ENCODE assay signal across 9 cellular contexts in genomic region chr9:106862115-106862945, GRCh38. TPM values are rescaled to one million over a fixed set of nuclear protein-coding genes. Genes with fewer than 3 reads are reported as not detected.
DNase-seq lines count a peak whose midpoint lies in the region; ATAC-seq, FAIRE-seq and TF ChIP-seq lines count a peak whose summit lies in the region.
"Had no signal": no experiment of that assay in that cellular context is flagged by ENCODE, and none has a peak within 500 bp of the region (broad histone marks: within the 10 kb centered on the region; RNA-seq: fewer than 3 reads in every experiment).

No MANE protein-coding gene starts in this region.

- no peaks in the 10 kb centered on the region for H3K36me3 Mint-ChIP-seq in CD8-positive, alpha-beta memory T cell

- POLR2A ChIA-PET in CD8-positive, alpha-beta memory T cell (lab: Charles Lee): no interaction called here

- peaks cover 37 to 67% of the 10 kb centered on the region in 2 donors for H3K27me3 Mint-ChIP-seq in CD8-positive, alpha-beta memory T cell

- peaks cover 10 to 37% (median 16%) of the 10 kb centered on the region in 5 donors for H3K9me3 Mint-ChIP-seq in CD8-positive, alpha-beta memory T cell

- no peak overlapping the region for H3K27ac Mint-ChIP-seq in CD8-positive, alpha-beta memory T cell

- no peak overlapping the region for H3K4me3 ChIP-seq in CD8-positive, alpha-beta memory T cell (ENCODE audit: low read length)
- H3K4me3 ChIP-seq in WERI-Rb-1 (ENCODE audit: low read depth, low read length) (peak overlapping the region; percentile 94), osteoblast (ENCODE audit: insufficient read depth, low read length) (peak overlapping the region; percentile 90)
- H3K4me3 ChIP-seq: SK-N-MC had no signal

- peak overlapping the region in 5 of 7 donors; percentile 18 to 83 (median 60) for H3K4me3 Mint-ChIP-seq in CD8-positive, alpha-beta memory T cell

- H3K9me3 ChIP-seq in CD8-positive, alpha-beta memory T cell (ENCODE audit: low read length): no peaks in the 10 kb centered on the region
- H3K9me3 ChIP-seq in WERI-Rb-1 (ENCODE audit: severe bottlenecking) (peaks cover 9% of the 10 kb centered on the region), osteoblast (ENCODE audit: low read depth, low read length) (no peaks in the 10 kb centered on the region)

- peaks cover 4 to 10% (median 9%) of the 10 kb centered on the region in 3 donors for H3K4me1 Mint-ChIP-seq in CD8-positive, alpha-beta memory T cell

- no peak for FAIRE-seq in HTR-8/SVneo (lab: Jason Lieb, UNC)

- CTCF ChIA-PET in CD8-positive, alpha-beta memory T cell (lab: Charles Lee): no interaction called here

- H3K36me3 ChIP-seq in CD8-positive, alpha-beta memory T cell (ENCODE audit: insufficient read depth, low read length): no peaks in the 10 kb centered on the region
- H3K36me3 ChIP-seq in WERI-Rb-1 (peaks cover 6% of the 10 kb centered on the region), osteoblast (ENCODE audit: insufficient read depth, low read length) (no peaks in the 10 kb centered on the region)

- no peak for DNase-seq in CD8-positive, alpha-beta memory T cell
- DNase-seq in HTR-8/SVneo (ENCODE audit: insufficient read length, low spot score) (peak; percentile 15), WERI-Rb-1 (peak; percentile 69), glomerular visceral epithelial cell (ENCODE audit: extremely low spot score) (peak; percentile 57), osteoblast (ENCODE audit: insufficient read length, low spot score, missing footprints) (peak; percentile 86), inferior parietal cortex (ENCODE audit: extremely low spot score) (no peak)

- H4K20me1 ChIP-seq in osteoblast (ENCODE audit: insufficient read depth, low read length): no peaks in the 10 kb centered on the region

- ATAC-seq in GM19351 (IDR thresholded peaks at IDR 0.05; ENCODE audit: unreplicated experiment) (no peak), GM19023 (IDR thresholded peaks at IDR 0.05; ENCODE audit: unreplicated experiment) (no peak)

- peaks cover 20% of the 10 kb centered on the region for H3K79me2 ChIP-seq in osteoblast (ENCODE audit: insufficient read depth, low read length)

- H2AFZ ChIP-seq in osteoblast (ENCODE audit: low read length): peak overlapping the region; percentile 97

- peak; percentile 43 for TF ChIP-seq CTCF in WERI-Rb-1 (IDR thresholded peaks at IDR 0.05; ENCODE audit: low read depth, low read length)
- TF ChIP-seq CTCF in osteoblast (IDR thresholded peaks at IDR 0.05; ENCODE audit: extremely low read depth, low read depth, low read length): peak; percentile 44

- no peak overlapping the region for H3K27ac ChIP-seq in CD8-positive, alpha-beta memory T cell (ENCODE audit: low read depth, low read length)
- peak overlapping the region; percentile 83 for H3K27ac ChIP-seq in WERI-Rb-1
- H3K27ac ChIP-seq in osteoblast (ENCODE audit: low read depth, low read length): peak overlapping the region; percentile 79
- H3K27ac ChIP-seq: SK-N-MC had no signal

- peaks cover 5% of the 10 kb centered on the region for H3K4me1 ChIP-seq in CD8-positive, alpha-beta memory T cell (ENCODE audit: insufficient read depth, low read length)
- H3K4me1 ChIP-seq in osteoblast (ENCODE audit: insufficient read depth, low read length): peaks cover 10% of the 10 kb centered on the region

- no peaks in the 10 kb centered on the region for H3K27me3 ChIP-seq in CD8-positive, alpha-beta memory T cell (ENCODE audit: insufficient read depth, low read length, poor library complexity, severe bottlenecking)
- H3K27me3 ChIP-seq in WERI-Rb-1 (ENCODE audit: insufficient read depth, low read depth, severe bottlenecking) (no peaks in the 10 kb centered on the region), osteoblast (ENCODE audit: insufficient read depth, low read length) (peaks cover 13% of the 10 kb centered on the region)

- peak overlapping the region; percentile 98 for H3K4me2 ChIP-seq in osteoblast (ENCODE audit: insufficient read depth, low read length)

RNA-seq across cellular contexts. Expression of gene ZNF462, which starts 0.6 kb away (rescaled TPM):
- under 1 TPM; 0.13 to 0.18 TPM for total RNA-seq in CD8-positive, alpha-beta memory T cell
- not detected for polyA plus RNA-seq in CD8-positive, alpha-beta memory T cell
- total RNA-seq in osteoblast: 8.3 and 9.8 TPM in 2 replicates

Comparison
In these comparisons a context has a peak if more than half of its experiments do, and no peak if none do; other contexts are left out.
1. DNase-seq: peak in HTR-8/SVneo (single experiment), WERI-Rb-1 (single experiment), glomerular visceral epithelial cell (single experiment) and osteoblast (single experiment); none in CD8-positive, alpha-beta memory T cell (0 of 5) and inferior parietal cortex (single experiment).